In genomic region chr3:115693868-115694267, GRCh38 we compare ENCODE assay signal across 23 cellular contexts.
DNase-seq lines count a peak whose midpoint lies in the region; ATAC-seq and TF ChIP-seq lines count a peak whose summit lies in the region.
"Had no signal": no experiment of that assay in that cellular context is flagged by ENCODE, and none has a peak within 500 bp of the region (broad histone marks: within the 10 kb centered on the region; RNA-seq: fewer than 3 reads in every experiment).

No MANE protein-coding gene starts in this region.

- H3K27me3 ChIP-seq in BE2C (no peaks in the 10 kb centered on the region), layer of hippocampus (ENCODE audit: control insufficient read depth, insufficient read depth, low read length) (no peaks in the 10 kb centered on the region)
- H3K27me3 ChIP-seq: right lobe of liver, transverse colon had no signal

- H3K27me3 Mint-ChIP-seq in activated naive CD8-positive, alpha-beta T cell treated with anti-CD3 and anti-CD28 coated beads, Interleukin-2, amount 50 U/mL, for 24 hours = peaks cover 7% of the 10 kb centered on the region

- no peak overlapping the region for H3K4me3 ChIP-seq in BE2C (ENCODE audit: low read depth, low read length)
- H3K4me3 ChIP-seq: A549, right lobe of liver, transverse colon had no signal

- H3K4me1 Mint-ChIP-seq in activated naive CD8-positive, alpha-beta T cell treated with anti-CD3 and anti-CD28 coated beads, Interleukin-2, amount 50 U/mL, for 24 hours = no peaks in the 10 kb centered on the region
- H3K4me1 Mint-ChIP-seq: activated naive CD4-positive, alpha-beta T cell treated with anti-CD3 and anti-CD28 coated beads, Interleukin-2, amount 10 ng/mL, durations not matched to agents 7 days and 5 days; CD14-positive monocyte had no signal

- H3K36me3 Mint-ChIP-seq in activated naive CD8-positive, alpha-beta T cell treated with anti-CD3 and anti-CD28 coated beads, Interleukin-2, amount 50 U/mL, for 24 hours (ENCODE audit: low read depth) = no peaks in the 10 kb centered on the region
- H3K36me3 Mint-ChIP-seq: activated naive CD4-positive, alpha-beta T cell treated with anti-CD3 and anti-CD28 coated beads, Interleukin-2, amount 10 ng/mL, durations not matched to agents 7 days and 5 days; CD14-positive monocyte had no signal

- intact Hi-C loops in sciatic nerve (cut with DNase I) = loop anchor here (10.0 kb wide), 1 partner anchor 91 kb away; no protein-coding TSS in a partner anchor

- no peak for TF ChIP-seq CTCF in BE2C (IDR thresholded peaks at IDR 0.05; ENCODE audit: low read depth, low read length)

- H3K4me3 Mint-ChIP-seq in activated naive CD8-positive, alpha-beta T cell treated with anti-CD3 and anti-CD28 coated beads, Interleukin-2, amount 50 U/mL, for 24 hours = no peak overlapping the region
- H3K4me3 Mint-ChIP-seq: activated naive CD4-positive, alpha-beta T cell treated with anti-CD3 and anti-CD28 coated beads, Interleukin-2, amount 10 ng/mL, durations not matched to agents 7 days and 5 days; CD14-positive monocyte; T-helper 1 cell treated with Interleukin-12 subunit alpha and Interleukin-12 subunit beta and Interleukin-4 antibody, amounts not matched to agents 30 μg/mL and 1 μg/mL, for 36 hours had no signal

- no peak overlapping the region for H3K27ac Mint-ChIP-seq in activated naive CD8-positive, alpha-beta T cell treated with anti-CD3 and anti-CD28 coated beads, Interleukin-2, amount 50 U/mL, for 24 hours
- H3K27ac Mint-ChIP-seq: activated naive CD4-positive, alpha-beta T cell treated with anti-CD3 and anti-CD28 coated beads, Interleukin-2, amount 10 ng/mL, durations not matched to agents 7 days and 5 days; CD14-positive monocyte; T-helper 1 cell treated with Interleukin-12 subunit alpha and Interleukin-12 subunit beta and Interleukin-4 antibody, amounts not matched to agents 30 μg/mL and 1 μg/mL, for 36 hours had no signal

- ATAC-seq in activated naive CD8-positive, alpha-beta T cell treated with anti-CD3 and anti-CD28 coated beads, Interleukin-2, amount 50 U/mL, for 24 hours = no peak
- ATAC-seq in sciatic nerve = no peak
- no peak for ATAC-seq in HG03159 (IDR thresholded peaks at IDR 0.05; ENCODE audit: unreplicated experiment)
- no peak for ATAC-seq in left lobe of liver
- ATAC-seq: left colon had no signal

- peak overlapping the region; percentile 4 for H3K27ac ChIP-seq in layer of hippocampus (ENCODE audit: low read depth, low read length)
- H3K27ac ChIP-seq: epithelial cell of prostate, right lobe of liver, transverse colon, VCaP had no signal

- H3K36me3 ChIP-seq in BE2C = no peaks in the 10 kb centered on the region
- H3K36me3 ChIP-seq: right lobe of liver, transverse colon had no signal

- no peaks in the 10 kb centered on the region for H3K9me3 ChIP-seq in BE2C
- H3K9me3 ChIP-seq: A549, right lobe of liver, transverse colon had no signal

- H3K9me3 Mint-ChIP-seq in activated naive CD8-positive, alpha-beta T cell treated with anti-CD3 and anti-CD28 coated beads, Interleukin-2, amount 50 U/mL, for 24 hours = no peaks in the 10 kb centered on the region
- H3K9me3 Mint-ChIP-seq: activated naive CD4-positive, alpha-beta T cell treated with anti-CD3 and anti-CD28 coated beads, Interleukin-2, amount 10 ng/mL, durations not matched to agents 7 days and 5 days; CD14-positive monocyte; T-helper 1 cell treated with Interleukin-12 subunit alpha and Interleukin-12 subunit beta and Interleukin-4 antibody, amounts not matched to agents 30 μg/mL and 1 μg/mL, for 36 hours had no signal

- peak; percentile 93 for DNase-seq in BE2C
- peak; percentile 26 for DNase-seq in NCI-H2107 (lab: John Stamatoyannopoulos, UW)
- DNase-seq in amygdala (lab: John Stamatoyannopoulos, UW) = peak in 42 of 56 donors; percentile 3 to 70 (median 36)
- no peak for DNase-seq in activated naive CD8-positive, alpha-beta T cell treated with anti-CD3 and anti-CD28 coated beads, Interleukin-2, amount 50 U/mL, for 24 hours
- DNase-seq in sciatic nerve (ENCODE audit: low spot score) = no peak
- DNase-seq in left lobe of liver (ENCODE audit: low spot score) = no peak
- DNase-seq: activated CD4-positive, alpha-beta T cell treated with anti-CD3 and anti-CD28 coated beads, Interleukin-2, amount 50 U/mL, for 4 hours; activated naive CD4-positive, alpha-beta T cell treated with anti-CD3 and anti-CD28 coated beads, Interleukin-2, amount 10 ng/mL, durations not matched to agents 7 days and 5 days; activated T-cell treated with anti-CD3 and anti-CD28 coated beads for 4 hours; dermis blood vessel endothelial cell; foreskin melanocyte; left colon; NCI-H446; right lobe of liver; stimulated activated naive CD4-positive, alpha-beta T cell treated with Interleukin-2 at 50 U/mL for 16 hours; transverse colon had no signal

- H3K4me1 ChIP-seq in BE2C = peaks cover 42% of the 10 kb centered on the region
- H3K4me1 ChIP-seq: right lobe of liver had no signal

Comparison
In these comparisons a context has a peak if more than half of its experiments do, and no peak if none do; other contexts are left out.
1. DNase-seq: peak in BE2C (single experiment), NCI-H2107 (single experiment) and amygdala (42 of 56); none in activated naive CD8-positive, alpha-beta T cell treated with anti-CD3 and anti-CD28 coated beads, Interleukin-2, amount 50 U/mL, for 24 hours (single experiment), sciatic nerve (single experiment) and left lobe of liver (single experiment).